8 cellular contexts compared by ENCODE assay signal in the genomic region with DNA sequence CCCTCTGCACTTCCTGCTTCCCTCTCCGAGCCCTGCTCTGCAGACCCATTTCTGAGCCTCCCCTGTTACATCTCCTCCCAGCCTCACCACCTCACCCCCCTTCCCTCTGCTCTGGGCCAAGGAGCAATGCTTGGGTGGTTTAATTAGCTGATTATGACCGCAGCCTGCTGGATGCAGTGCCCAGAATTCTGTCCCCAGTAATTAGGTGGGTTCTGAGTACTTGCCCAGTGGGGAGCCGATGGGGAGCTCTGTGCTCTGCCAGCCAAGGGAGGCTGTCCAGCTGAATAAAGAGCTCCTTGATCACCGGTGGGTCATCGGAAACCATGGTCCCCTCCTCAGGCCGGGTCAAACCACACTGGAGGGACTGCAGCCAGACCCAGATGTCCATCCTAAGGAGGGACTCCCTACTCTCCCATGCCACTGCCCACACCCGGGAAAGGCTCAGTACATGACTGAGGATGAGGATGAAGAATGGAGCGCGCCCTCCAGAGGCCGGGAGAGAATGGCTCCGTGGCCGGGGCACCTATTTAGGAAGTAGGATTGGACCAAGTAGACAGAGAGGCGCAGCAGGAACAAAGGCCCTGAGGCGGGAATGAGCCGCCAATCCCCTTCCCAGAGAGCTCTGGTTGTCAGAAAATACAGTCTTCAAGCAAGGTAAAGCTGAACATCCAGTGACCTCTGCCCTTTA. TPM values are rescaled to one million over a fixed set of nuclear protein-coding genes. Genes with fewer than 3 reads are reported as not detected.
DNase-seq lines count a peak whose midpoint lies in the region; ATAC-seq and TF ChIP-seq lines count a peak whose summit lies in the region.

No MANE protein-coding gene starts in this region.

- H3K27me3 ChIP-seq in left lung, result no peaks in the 10 kb centered on the region

- H3K36me3 Mint-ChIP-seq in T-helper 1 cell treated with Interleukin-12 subunit alpha and Interleukin-12 subunit beta and Interleukin-4 antibody, amounts not matched to agents 30 μg/mL and 1 μg/mL, for 36 hours (ENCODE audit: low read depth), result peaks cover 3% of the 10 kb centered on the region

- H3K9me3 Mint-ChIP-seq in T-helper 1 cell treated with Interleukin-12 subunit alpha and Interleukin-12 subunit beta and Interleukin-4 antibody, amounts not matched to agents 30 μg/mL and 1 μg/mL, for 36 hours, result no peaks in the 10 kb centered on the region
- no peaks in the 10 kb centered on the region for H3K9me3 Mint-ChIP-seq in stimulated activated naive CD8-positive, alpha-beta T cell treated with anti-CD3 and anti-CD28 coated beads, Interleukin-15, amount 100 ng/mL, for 72 hours

- peaks cover 0 to 4% of the 10 kb centered on the region in 2 donors for H3K36me3 ChIP-seq in left lung

- intact Hi-C loops in left lung (cut with DNase I), result no loop called here

- peak overlapping the region; percentile 67 for H3K27ac Mint-ChIP-seq in T-helper 1 cell treated with Interleukin-12 subunit alpha and Interleukin-12 subunit beta and Interleukin-4 antibody, amounts not matched to agents 30 μg/mL and 1 μg/mL, for 36 hours
- peak overlapping the region; percentile 81 to 87 for H3K27ac Mint-ChIP-seq in stimulated activated naive CD8-positive, alpha-beta T cell treated with anti-CD3 and anti-CD28 coated beads, Interleukin-15, amount 100 ng/mL, for 72 hours

- H3K4me3 Mint-ChIP-seq in T-helper 1 cell treated with Interleukin-12 subunit alpha and Interleukin-12 subunit beta and Interleukin-4 antibody, amounts not matched to agents 30 μg/mL and 1 μg/mL, for 36 hours, result no peak overlapping the region
- peak overlapping the region; percentile 9 to 20 for H3K4me3 Mint-ChIP-seq in stimulated activated naive CD8-positive, alpha-beta T cell treated with anti-CD3 and anti-CD28 coated beads, Interleukin-15, amount 100 ng/mL, for 72 hours

- H3K27ac ChIP-seq in VCaP (peak overlapping the region; percentile 86), left lung (peak overlapping the region; percentile 81 to 96)

- TF ChIP-seq CTCF in VCaP (conservative IDR thresholded peaks at IDR 0.05) (no peak), left lung (IDR thresholded peaks at IDR 0.05) (no peak), foreskin fibroblast (IDR thresholded peaks at IDR 0.05; ENCODE audit: low read depth, low read length) (no peak)

- H3K4me1 ChIP-seq in left lung, result peaks cover 94 to 100% of the 10 kb centered on the region in 2 donors

- DNase-seq in T-helper 1 cell, result no peak
- no peak for DNase-seq in left lung
- DNase-seq in stimulated activated naive CD8-positive, alpha-beta T cell treated with anti-CD3 and anti-CD28 coated beads, Interleukin-15, amount 100 ng/mL, for 72 hours, result no peak
- no peak for DNase-seq in HuH-7 (ENCODE audit: low spot score)
- DNase-seq in foreskin fibroblast, result no peak
- no peak for DNase-seq in NOMO-1 treated with dmso at 0.1 percent for 144 hours (lab: John Stamatoyannopoulos, UW; ENCODE audit: unreplicated experiment)

- ATAC-seq in left lung, result no peak
- ATAC-seq in stimulated activated naive CD8-positive, alpha-beta T cell treated with anti-CD3 and anti-CD28 coated beads, Interleukin-15, amount 100 ng/mL, for 72 hours, result no peak

- H3K9me3 ChIP-seq in left lung, result no peaks in the 10 kb centered on the region

- no peaks in the 10 kb centered on the region for H3K27me3 Mint-ChIP-seq in T-helper 1 cell treated with Interleukin-12 subunit alpha and Interleukin-12 subunit beta and Interleukin-4 antibody, amounts not matched to agents 30 μg/mL and 1 μg/mL, for 36 hours (ENCODE audit: low read depth)
- H3K27me3 Mint-ChIP-seq in stimulated activated naive CD8-positive, alpha-beta T cell treated with anti-CD3 and anti-CD28 coated beads, Interleukin-15, amount 100 ng/mL, for 72 hours, result no peaks in the 10 kb centered on the region

- H3K4me1 Mint-ChIP-seq in T-helper 1 cell treated with Interleukin-12 subunit alpha and Interleukin-12 subunit beta and Interleukin-4 antibody, amounts not matched to agents 30 μg/mL and 1 μg/mL, for 36 hours (ENCODE audit: low read depth), result peaks cover 66% of the 10 kb centered on the region
- H3K4me1 Mint-ChIP-seq in stimulated activated naive CD8-positive, alpha-beta T cell treated with anti-CD3 and anti-CD28 coated beads, Interleukin-15, amount 100 ng/mL, for 72 hours, result peaks cover 100% of the 10 kb centered on the region

- H3K4me3 ChIP-seq in left lung, result no peak overlapping the region
- H3K4me3 ChIP-seq in foreskin fibroblast (ENCODE audit: low read depth in 1 of 2, low read length in 2 of 2), result no peak overlapping the region

RNA-seq across cellular contexts. Expression of gene ARRB1, which starts 9.1 kb away (rescaled TPM):
- total RNA-seq in left lung, result 100 to 1,000 TPM; 112 to 150 TPM

RNA-seq across cellular contexts. Expression of gene RPS3, which starts 56.9 kb away (rescaled TPM):
- 1,000 to 10,000 TPM; 1,943 to 2,064 TPM for total RNA-seq in left lung
